13 cellular contexts compared by ENCODE assay signal in the genomic region with DNA sequence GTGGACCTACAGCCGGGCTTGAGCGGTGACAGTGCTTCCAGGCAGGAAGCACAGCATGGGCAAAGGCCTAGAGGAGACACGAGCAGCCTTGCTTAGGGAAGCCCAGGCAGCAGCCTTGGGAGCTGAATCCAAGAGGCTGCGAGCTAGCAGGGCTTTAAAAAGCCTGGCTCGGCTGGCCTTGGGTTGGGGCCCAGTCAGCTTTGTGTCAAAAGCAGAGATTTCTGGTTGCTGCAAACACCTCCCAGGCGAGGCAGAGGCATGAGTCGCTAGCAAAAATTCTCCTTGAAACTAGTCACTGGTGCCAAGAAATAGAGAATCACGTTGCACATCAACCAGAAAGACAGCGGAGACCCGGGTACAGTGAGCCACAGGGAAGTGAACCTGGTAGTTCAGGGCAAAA. TPM values are rescaled to one million over a fixed set of nuclear protein-coding genes. Genes with fewer than 3 reads are reported as not detected.
A peak's percentile ranks its signal among the peaks of the same experiment; 100 is the strongest.
DNase-seq lines count a peak whose midpoint lies in the region; ATAC-seq and TF ChIP-seq lines count a peak whose summit lies in the region.
"Had no signal": no experiment of that assay in that cellular context is flagged by ENCODE, and none has a peak within 500 bp of the region (broad histone marks: within the 10 kb centered on the region; RNA-seq: fewer than 3 reads in every experiment).

No MANE protein-coding gene starts in this region.

- TF ChIP-seq CTCF in AG04449 (IDR thresholded peaks at IDR 0.05; ENCODE audit: insufficient read depth, low read length, missing control alignments) = no peak
- TF ChIP-seq CTCF in gastroesophageal sphincter (IDR thresholded peaks at IDR 0.05) = no peak

- H3K9me3 ChIP-seq in mesodermal cell (ENCODE audit: control insufficient read depth, low read length) (no peaks in the 10 kb centered on the region), gastroesophageal sphincter (no peaks in the 10 kb centered on the region)

- TF ChIP-seq EP300 in gastroesophageal sphincter (IDR thresholded peaks at IDR 0.05) = no peak

- H3K4me1 ChIP-seq in mesodermal cell (ENCODE audit: control insufficient read depth, insufficient read depth, low read length, poor library complexity, severe bottlenecking) = peaks cover 15% of the 10 kb centered on the region
- peaks cover 0 to 12% (median 0%) of the 10 kb centered on the region in 3 donors for H3K4me1 ChIP-seq in gastroesophageal sphincter
- H3K4me1 ChIP-seq: parathyroid adenoma had no signal

- DNase-seq in AG04449 (ENCODE audit: low read depth, low spot score) (peak; percentile 67), HT1080 (ENCODE audit: low read depth) (peak; percentile 24), cerebellum (ENCODE audit: low spot score) (peak; percentile 45), NCI-H1417 (lab: John Stamatoyannopoulos, UW) (no peak)
- DNase-seq in activated naive CD4-positive, alpha-beta T cell treated with anti-CD3 and anti-CD28 coated beads for 36 hours = no peak
- DNase-seq: activated naive CD8-positive, alpha-beta T cell treated with anti-CD3 and anti-CD28 coated beads, Interleukin-2, amount 50 U/mL, for 24 hours; KG1 had no signal

- CTCF ChIA-PET in AG04449 (lab: Yijun Ruan, JAX) = no interaction called here
- CTCF ChIA-PET in activated naive CD4-positive, alpha-beta T cell treated with anti-CD3 and anti-CD28 coated beads for 36 hours (lab: Charles Lee) = no interaction called here

- peak overlapping the region; percentile 58 for H3K27ac ChIP-seq in mesodermal cell (ENCODE audit: low read depth, low read length, severe bottlenecking)
- peak overlapping the region in 2 of 4 donors; percentile 24 to 46 for H3K27ac ChIP-seq in gastroesophageal sphincter
- H3K27ac ChIP-seq: epithelial cell of prostate, parathyroid adenoma had no signal

- H3K4me1 Mint-ChIP-seq in activated naive CD4-positive, alpha-beta T cell treated with anti-CD3 and anti-CD28 coated beads for 36 hours (ENCODE audit: low read depth) = no peaks in the 10 kb centered on the region
- H3K4me1 Mint-ChIP-seq: activated naive CD8-positive, alpha-beta T cell treated with anti-CD3 and anti-CD28 coated beads, Interleukin-2, amount 50 U/mL, for 24 hours had no signal

- H3K27me3 ChIP-seq in gastroesophageal sphincter = peaks cover 15% of the 10 kb centered on the region

- POLR2A ChIA-PET in AG04449 (lab: Yijun Ruan, JAX) = interaction anchor here (0.7 kb wide), 1 partner anchor 51 kb away, joined by 3 read pairs; no protein-coding TSS in a partner anchor

- no peaks in the 10 kb centered on the region for H3K27me3 Mint-ChIP-seq in activated naive CD4-positive, alpha-beta T cell treated with anti-CD3 and anti-CD28 coated beads for 36 hours (ENCODE audit: low read depth)
- H3K27me3 Mint-ChIP-seq: activated naive CD8-positive, alpha-beta T cell treated with anti-CD3 and anti-CD28 coated beads, Interleukin-2, amount 50 U/mL, for 24 hours had no signal

- ATAC-seq in HG03039 (IDR thresholded peaks at IDR 0.05; ENCODE audit: unreplicated experiment) (no peak), gastroesophageal sphincter (no peak)
- ATAC-seq: activated naive CD8-positive, alpha-beta T cell treated with anti-CD3 and anti-CD28 coated beads, Interleukin-2, amount 50 U/mL, for 24 hours had no signal

- no peak for TF ChIP-seq POLR2A in gastroesophageal sphincter (IDR thresholded peaks at IDR 0.05)

- no peak overlapping the region for H3K27ac Mint-ChIP-seq in activated naive CD4-positive, alpha-beta T cell treated with anti-CD3 and anti-CD28 coated beads for 36 hours
- H3K27ac Mint-ChIP-seq: activated naive CD8-positive, alpha-beta T cell treated with anti-CD3 and anti-CD28 coated beads, Interleukin-2, amount 50 U/mL, for 24 hours had no signal

- intact Hi-C loops in activated naive CD4-positive, alpha-beta T cell treated with anti-CD3 and anti-CD28 coated beads for 36 hours (cut with micrococcal nuclease) = no loop called here

- 87 to 89% methylated on average over 10 of the region's 10 CpGs for WGBS in mesodermal cell (ENCODE audit: insufficient coverage in 2 of 2), 2 experiments
- WGBS in gastroesophageal sphincter (ENCODE audit: low coverage in 1 of 2), 2 donors = 30 to 35% methylated on average over 5 to 8 of the region's 10 CpGs

- H3K9me3 Mint-ChIP-seq in activated naive CD4-positive, alpha-beta T cell treated with anti-CD3 and anti-CD28 coated beads for 36 hours = no peaks in the 10 kb centered on the region
- H3K9me3 Mint-ChIP-seq: activated naive CD8-positive, alpha-beta T cell treated with anti-CD3 and anti-CD28 coated beads, Interleukin-2, amount 50 U/mL, for 24 hours had no signal

- H3K4me3 Mint-ChIP-seq in activated naive CD4-positive, alpha-beta T cell treated with anti-CD3 and anti-CD28 coated beads for 36 hours = no peak overlapping the region
- H3K4me3 Mint-ChIP-seq: activated naive CD8-positive, alpha-beta T cell treated with anti-CD3 and anti-CD28 coated beads, Interleukin-2, amount 50 U/mL, for 24 hours had no signal

- no peaks in the 10 kb centered on the region for H3K36me3 Mint-ChIP-seq in activated naive CD4-positive, alpha-beta T cell treated with anti-CD3 and anti-CD28 coated beads for 36 hours (ENCODE audit: low read depth)

- H3K4me3 ChIP-seq in AG04449 (ENCODE audit: low read depth, low read length) = no peak overlapping the region
- H3K4me3 ChIP-seq in mesodermal cell (ENCODE audit: extremely low read depth, insufficient read depth, low read length, poor library complexity, severe bottlenecking) = no peak overlapping the region
- H3K4me3 ChIP-seq in gastroesophageal sphincter = no peak overlapping the region

- H3K36me3 ChIP-seq in mesodermal cell (ENCODE audit: control insufficient read depth, insufficient read depth, low read length) (no peaks in the 10 kb centered on the region), gastroesophageal sphincter (no peaks in the 10 kb centered on the region)

RNA-seq across cellular contexts. Expression of a gene that starts 16.1 kb away (rescaled TPM):
- not detected in 2 replicates for total RNA-seq in HT1080 (2014; rRNA removed; shearing (Covaris generic))
- polyA plus RNA-seq in HT1080 (2015; cell fraction: cytosol; rRNA removed) = not detected in 2 replicates
- polyA plus RNA-seq in HT1080 (2015; cell fraction: nucleus; rRNA removed) = not detected in 2 replicates
- total RNA-seq in cerebellum (not detected), gastroesophageal sphincter (not detected)
- 0.07 TPM for polyA plus RNA-seq in mesodermal cell (2013, experiment 1 of 2)
- not detected for polyA plus RNA-seq in mesodermal cell (2013, experiment 2 of 2)
- not detected for total RNA-seq in activated naive CD4-positive, alpha-beta T cell treated with anti-CD3 and anti-CD28 coated beads for 36 hours
- total RNA-seq: temporal lobe had no signal

RNA-seq across cellular contexts. Expression of a gene that starts 27.9 kb away (rescaled TPM):
- total RNA-seq in HT1080 (2014; rRNA removed; shearing (Covaris generic)) = not detected in 2 replicates
- not detected in 2 replicates for polyA plus RNA-seq in HT1080 (2015; cell fraction: cytosol; rRNA removed)
- not detected in 2 replicates for polyA plus RNA-seq in HT1080 (2015; cell fraction: nucleus; rRNA removed)
- total RNA-seq in cerebellum (6.5 TPM), gastroesophageal sphincter (not detected)
- 0.96 TPM for polyA plus RNA-seq in mesodermal cell (2013, experiment 1 of 2)
- polyA plus RNA-seq in mesodermal cell (2013, experiment 2 of 2) = 1.1 TPM
- not detected for total RNA-seq in activated naive CD4-positive, alpha-beta T cell treated with anti-CD3 and anti-CD28 coated beads for 36 hours
- total RNA-seq: temporal lobe had no signal

Comparison
In these comparisons a context has a peak if more than half of its experiments do, and no peak if none do; other contexts are left out.
1. DNase-seq: peak in AG04449 (single experiment), HT1080 (single experiment) and cerebellum (single experiment); none in NCI-H1417 (0 of 3) and activated naive CD4-positive, alpha-beta T cell treated with anti-CD3 and anti-CD28 coated beads for 36 hours (single experiment).